In the genomic region with DNA sequence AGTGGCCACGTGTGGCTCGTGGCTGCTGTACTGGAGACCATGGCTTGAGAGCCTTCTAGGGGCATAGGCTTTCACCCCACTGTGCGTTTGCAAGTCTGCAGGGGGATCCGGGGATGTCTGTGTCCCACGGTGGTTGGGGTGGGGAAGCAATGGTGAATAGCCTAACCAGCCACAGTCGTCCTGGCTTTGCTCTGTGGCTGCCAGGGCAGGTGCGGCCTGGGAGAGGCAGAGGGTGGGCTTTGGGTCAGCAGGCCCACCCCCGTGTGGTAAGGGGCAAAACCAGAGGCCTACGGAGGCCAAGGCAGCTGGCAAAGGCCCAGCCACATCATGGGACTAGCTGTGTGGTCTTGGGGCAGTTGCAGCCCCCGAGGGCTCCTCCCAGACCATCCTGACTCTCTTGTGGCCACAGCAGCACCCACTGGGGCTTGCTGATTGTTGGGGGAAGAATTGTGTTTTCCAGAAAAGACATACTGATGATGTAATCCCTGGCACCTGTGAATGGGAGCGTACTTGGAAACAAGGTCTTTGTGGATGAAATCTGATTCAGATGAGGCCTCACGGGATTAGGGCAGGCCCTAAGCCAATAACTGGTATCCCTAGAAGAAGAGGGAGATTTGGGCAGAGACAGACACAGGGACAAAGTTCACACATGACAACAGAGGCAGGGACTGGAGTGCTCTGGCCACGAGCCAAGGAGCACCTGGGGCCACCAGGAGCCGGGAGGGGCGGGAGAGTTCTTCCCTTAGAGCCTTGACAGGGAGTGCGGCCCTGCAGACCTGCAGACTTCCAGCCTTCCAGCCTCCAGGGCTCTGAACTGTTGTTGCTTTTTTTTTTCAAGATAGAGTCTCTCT, we compare ENCODE assay signal across 30 cellular contexts. TPM values are rescaled to one million over a fixed set of nuclear protein-coding genes. Genes with fewer than 3 reads are reported as not detected.
DNase-seq lines count a peak whose midpoint lies in the region; FAIRE-seq and TF ChIP-seq lines count a peak whose summit lies in the region.
"Had no signal": no experiment of that assay in that cellular context is flagged by ENCODE, and none has a peak within 500 bp of the region (broad histone marks: within the 10 kb centered on the region; RNA-seq: fewer than 3 reads in every experiment).

No MANE protein-coding gene starts in this region.

- TF ChIP-seq CTCF in hepatocyte (IDR thresholded peaks at IDR 0.05; ENCODE audit: poor library complexity) = no peak

- H3K36me3 ChIP-seq in hepatocyte (replicated peaks; ENCODE audit: insufficient read depth, low read depth) = no peaks in the 10 kb centered on the region
- no peaks in the 10 kb centered on the region for H3K36me3 ChIP-seq in small intestine (ENCODE audit: control insufficient read depth in 2 of 2, insufficient read depth in 2 of 2, low read length in 2 of 2)
- no peaks in the 10 kb centered on the region for H3K36me3 ChIP-seq in Karpas-422 (ENCODE audit: insufficient read depth, low read length)
- H3K36me3 ChIP-seq: heart right ventricle, thoracic aorta had no signal

- H3K4me2 ChIP-seq in hepatocyte (no peak overlapping the region), Karpas-422 (ENCODE audit: low read depth, low read length, poor library complexity, severe bottlenecking) (no peak overlapping the region)
- H3K4me2 ChIP-seq: KMS-11, PC-9 had no signal

- H3K27me3 ChIP-seq in hepatocyte (peaks cover 23% of the 10 kb centered on the region), small intestine (ENCODE audit: control insufficient read depth in 2 of 2, insufficient read depth in 2 of 2, low read length in 2 of 2) (peaks cover 11 to 21% of the 10 kb centered on the region in 2 donors), Karpas-422 (ENCODE audit: low read length) (no peaks in the 10 kb centered on the region)

- H4K20me1 ChIP-seq in hepatocyte (ENCODE audit: insufficient read depth, poor library complexity, severe bottlenecking) = peaks cover 5% of the 10 kb centered on the region
- no peaks in the 10 kb centered on the region for H4K20me1 ChIP-seq in Karpas-422 (ENCODE audit: insufficient read depth, low read depth, low read length)

- no peaks in the 10 kb centered on the region for H3K9me3 ChIP-seq in hepatocyte (ENCODE audit: low read depth)
- H3K9me3 ChIP-seq in small intestine (ENCODE audit: control insufficient read depth, low read depth) = no peaks in the 10 kb centered on the region
- H3K9me3 ChIP-seq in Karpas-422 (ENCODE audit: low read length) = no peaks in the 10 kb centered on the region
- H3K9me3 ChIP-seq: heart right ventricle, thoracic aorta had no signal

- 71% methylated on average over 16 of the region's 16 CpGs for WGBS in hepatocyte (ENCODE audit: low lambda C conversion rate, missing lambda C conversion rate)
- 33 to 58% (median 45%) methylated on average over 16 of the region's 16 CpGs for WGBS in small intestine, 3 donors

- H3K9me2 ChIP-seq in hepatocyte (replicated peaks; ENCODE audit: insufficient read depth) (no peaks in the 10 kb centered on the region), Karpas-422 (replicated peaks; ENCODE audit: insufficient read depth, low read length) (no peaks in the 10 kb centered on the region)

- H3K9ac ChIP-seq in Karpas-422 (ENCODE audit: low read length) = no peak overlapping the region
- H3K9ac ChIP-seq: GM23248, KMS-11, parathyroid adenoma had no signal

- H2AFZ ChIP-seq in hepatocyte (no peak overlapping the region), Karpas-422 (ENCODE audit: low read length) (no peak overlapping the region)
- H2AFZ ChIP-seq: GM23248, parathyroid adenoma, PC-9 had no signal

- FAIRE-seq in small intestine (lab: Jason Lieb, UNC) = no peak

- H3K4me3 ChIP-seq in hepatocyte (no peak overlapping the region), small intestine (ENCODE audit: low read depth in 1 of 2, low read length in 2 of 2) (no peak overlapping the region), Karpas-422 (ENCODE audit: low read length) (no peak overlapping the region)
- H3K4me3 ChIP-seq: GM23248, heart right ventricle, PC-9, thoracic aorta had no signal

- peaks cover 2% of the 10 kb centered on the region for H3K79me2 ChIP-seq in hepatocyte
- no peaks in the 10 kb centered on the region for H3K79me2 ChIP-seq in Karpas-422 (ENCODE audit: low read length)
- H3K79me2 ChIP-seq: parathyroid adenoma had no signal

- DNase-seq in NCI-H2029 (lab: John Stamatoyannopoulos, UW) (peak; percentile 8), NCI-H2029 treated with DMSO at 0.1 percent for 48 hours (lab: John Stamatoyannopoulos, UW) (no peak), NCI-H524 treated with DMSO at 0.1 percent for 48 hours (lab: John Stamatoyannopoulos, UW) (peak; percentile 60), hepatocyte (ENCODE audit: low spot score) (peak; percentile 62), small intestine (peak; percentile 40), NCI-H345 treated with DMSO at 0.1 percent for 48 hours (lab: John Stamatoyannopoulos, UW; ENCODE audit: unreplicated experiment) (no peak), Karpas-422 (no peak)
- no peak for DNase-seq in stimulated activated CD4-positive, alpha-beta T cell treated with anti-CD3 and anti-CD28 coated beads, Interleukin-2, amount 100 ng/mL, for 48 hours
- DNase-seq: 8988T; activated CD4-positive, alpha-beta T cell treated with anti-CD3 and anti-CD28 coated beads, Interleukin-2, amount 50 U/mL, for 48 hours; activated naive CD8-positive, alpha-beta T cell treated with anti-CD3 and anti-CD28 coated beads for 36 hours; CD8-positive, alpha-beta memory T cell; DMS53; foreskin fibroblast; GM23248; heart right ventricle; left cardiac atrium; NCI-H1694; NCI-H226; PC-9; SIG-M5; stimulated activated naive CD8-positive, alpha-beta T cell treated with anti-CD3 and anti-CD28 coated beads, Interleukin-15, Interleukin-2, amounts not matched to agents 100 U/mL and 50 U/mL, for 24 hours; T-cell had no signal

- peaks cover 22% of the 10 kb centered on the region for H3K4me1 ChIP-seq in hepatocyte (ENCODE audit: insufficient read depth)
- H3K4me1 ChIP-seq in small intestine (ENCODE audit: control insufficient read depth in 2 of 2, insufficient read depth in 1 of 2, low read depth in 1 of 2, low read length in 1 of 2) = no peaks in the 10 kb centered on the region
- no peaks in the 10 kb centered on the region for H3K4me1 ChIP-seq in Karpas-422 (ENCODE audit: low read length)
- H3K4me1 ChIP-seq: parathyroid adenoma had no signal

- H3K27ac ChIP-seq in hepatocyte (no peak overlapping the region), small intestine (ENCODE audit: low read depth in 1 of 2, low read length in 1 of 2) (no peak overlapping the region), Karpas-422 (ENCODE audit: low read length) (no peak overlapping the region)
- H3K27ac ChIP-seq: epithelial cell of prostate, GM23248, heart right ventricle, KMS-11, parathyroid adenoma, PC-9, thoracic aorta had no signal

RNA-seq across cellular contexts. Expression of gene CPZ, which starts 2.9 kb away (rescaled TPM):
- total RNA-seq in hepatocyte = 25.3 and 34.8 TPM in 2 replicates
- polyA plus RNA-seq in hepatocyte (113 and 148 TPM in 2 replicates), small intestine (1 to 10 TPM in 1 of 3 donors, under 1 TPM in 1, not detected in 1; 0.27 to 3.8 TPM)
- total RNA-seq in Karpas-422 (2014; rRNA removed; shearing (Covaris generic); ENCODE audit: low replicate concordance) = not detected in 2 replicates
- total RNA-seq: activated naive CD8-positive, alpha-beta T cell treated with anti-CD3 and anti-CD28 coated beads for 36 hours; CD8-positive, alpha-beta memory T cell; HT1080; natural killer cell treated with Interleukin-12 subunit alpha and Interleukin-12 subunit beta and Interleukin-15 and Interleukin-18, amount 100 ng/mL, for 72 hours had no signal
- polyA plus RNA-seq: CD8-positive, alpha-beta memory T cell had no signal

RNA-seq across cellular contexts. Expression of gene GPR78, which starts 15.3 kb away (rescaled TPM):
- total RNA-seq in hepatocyte = 0.36 and 1.0 TPM in 2 replicates
- polyA plus RNA-seq in hepatocyte = 0.28 and 0.57 TPM in 2 replicates
- not detected for polyA plus RNA-seq in small intestine
- total RNA-seq in Karpas-422 (2014; rRNA removed; shearing (Covaris generic); ENCODE audit: low replicate concordance) = not detected in 2 replicates
- total RNA-seq: activated naive CD8-positive, alpha-beta T cell treated with anti-CD3 and anti-CD28 coated beads for 36 hours; CD8-positive, alpha-beta memory T cell; GM23248; HT1080; mesenteric fat pad; natural killer cell treated with Interleukin-12 subunit alpha and Interleukin-12 subunit beta and Interleukin-15 and Interleukin-18, amount 100 ng/mL, for 72 hours; T-cell; thoracic aorta had no signal
- polyA plus RNA-seq: CD8-positive, alpha-beta memory T cell had no signal

Comparison
In these comparisons a context has a peak if more than half of its experiments do, and no peak if none do; other contexts are left out.
1. DNase-seq: peak in NCI-H2029 (single experiment), NCI-H524 treated with DMSO at 0.1 percent for 48 hours (single experiment), hepatocyte (single experiment) and small intestine (single experiment); none in NCI-H2029 treated with DMSO at 0.1 percent for 48 hours (single experiment), stimulated activated CD4-positive, alpha-beta T cell treated with anti-CD3 and anti-CD28 coated beads, Interleukin-2, amount 100 ng/mL, for 48 hours (0 of 2), NCI-H345 treated with DMSO at 0.1 percent for 48 hours (single experiment) and Karpas-422 (single experiment).
2. RNA of gene CPZ, which starts 2.9 kb away (total RNA-seq): 25.3 to 34.8 TPM in hepatocyte; not detected in Karpas-422; every median in the first group is over 10 times any median in the second.